In the genomic region with DNA sequence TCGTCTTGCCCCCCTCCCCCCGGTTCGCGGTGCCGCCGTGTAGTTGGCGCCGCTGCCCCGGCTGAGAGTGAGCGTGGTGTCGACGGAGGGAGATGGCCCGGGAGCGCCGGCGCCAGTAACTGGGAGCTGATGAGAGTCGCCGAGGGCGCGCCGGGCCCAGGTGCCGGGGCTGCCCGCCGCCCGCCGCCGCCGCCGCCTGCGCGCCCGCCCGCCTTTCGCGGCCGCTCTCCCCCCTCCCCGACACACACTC, we compare ENCODE assay signal across 8 cellular contexts. TPM values are rescaled to one million over a fixed set of nuclear protein-coding genes. Genes with fewer than 3 reads are reported as not detected.
DNase-seq lines count a peak whose midpoint lies in the region; ATAC-seq and TF ChIP-seq lines count a peak whose summit lies in the region.

No MANE protein-coding gene starts in this region.

- H3K4me3 ChIP-seq in left lung (peak overlapping the region; percentile 93 to 98), upper lobe of left lung (peak overlapping the region; percentile 85 to 92 (median 90))

- intact Hi-C loops in left lung (cut with DNase I) = no loop called here

- H3K27me3 ChIP-seq in left lung = no peaks in the 10 kb centered on the region
- no peaks in the 10 kb centered on the region for H3K27me3 ChIP-seq in upper lobe of left lung

- DNase-seq in left lung (no peak), upper lobe of left lung (no peak), DMS53 (lab: John Stamatoyannopoulos, UW) (no peak), H4 (ENCODE audit: low spot score) (no peak), G401 (ENCODE audit: low spot score) (no peak)

- peak overlapping the region; percentile 100 for H3K27ac Mint-ChIP-seq in activated naive CD8-positive, alpha-beta T cell

- H3K36me3 ChIP-seq in left lung (peaks cover 0 to 30% of the 10 kb centered on the region in 2 donors), upper lobe of left lung (peaks cover 13 to 29% (median 21%) of the 10 kb centered on the region in 4 donors)

- H3K4me1 Mint-ChIP-seq in activated naive CD8-positive, alpha-beta T cell (ENCODE audit: low read depth) = peaks cover 66% of the 10 kb centered on the region

- TF ChIP-seq POLR2A in upper lobe of left lung (IDR thresholded peaks at IDR 0.05) = no peak

- TF ChIP-seq EP300 in upper lobe of left lung (IDR thresholded peaks at IDR 0.05) = no peak

- H3K4me3 Mint-ChIP-seq in activated naive CD8-positive, alpha-beta T cell = peak overlapping the region; percentile 98

- in situ Hi-C loops in G401 (cut with HindIII; ENCODE audit: low sequenced_read_pairs) = no loop called here

- H3K9me3 ChIP-seq in left lung (no peaks in the 10 kb centered on the region), upper lobe of left lung (no peaks in the 10 kb centered on the region)

- H3K36me3 Mint-ChIP-seq in activated naive CD8-positive, alpha-beta T cell = peaks cover 22% of the 10 kb centered on the region

- no peaks in the 10 kb centered on the region for H3K9me3 Mint-ChIP-seq in activated naive CD8-positive, alpha-beta T cell (ENCODE audit: low read depth)

- peak overlapping the region; percentile 99 to 100 for H3K27ac ChIP-seq in left lung
- peak overlapping the region; percentile 93 to 100 (median 98) for H3K27ac ChIP-seq in upper lobe of left lung

- ATAC-seq in GM19351 (IDR thresholded peaks at IDR 0.05; ENCODE audit: unreplicated experiment) = peak; percentile 2
- ATAC-seq in HG03060 (IDR thresholded peaks at IDR 0.05; ENCODE audit: low read depth, unreplicated experiment) = peak; percentile 4
- ATAC-seq in left lung = peak; percentile 4
- no peak for ATAC-seq in upper lobe of left lung (ENCODE audit: low FRiP score in 2 of 2)

- WGBS in upper lobe of left lung, 2 donors = 0% methylated on average over 10 of the region's 37 CpGs; no CpG with 5 or more reads in 1 of the 2 donors

- H3K27me3 Mint-ChIP-seq in activated naive CD8-positive, alpha-beta T cell = no peaks in the 10 kb centered on the region

- H3K4me1 ChIP-seq in left lung (peaks cover 13 to 58% of the 10 kb centered on the region in 2 donors), upper lobe of left lung (peaks cover 15 to 43% (median 33%) of the 10 kb centered on the region in 4 donors)

- TF ChIP-seq CTCF in left lung (IDR thresholded peaks at IDR 0.05) = no peak
- no peak for TF ChIP-seq CTCF in upper lobe of left lung (IDR thresholded peaks at IDR 0.05)

RNA-seq across cellular contexts. Expression of a gene that starts 0.3 kb away (rescaled TPM):
- total RNA-seq in left lung (100 to 1,000 TPM in 1 of 2 donors, 10 to 100 TPM in 1; 90.7 to 106 TPM), upper lobe of left lung (100 to 1,000 TPM in 3 of 6 donors, 10 to 100 TPM in 3; 74.6 to 159 (median 101) TPM)
- 39.5 and 47.1 TPM in 2 replicates for total RNA-seq in H4 (2014; rRNA removed; shearing (Covaris generic))
- 33.5 and 56.5 TPM in 2 replicates for total RNA-seq in G401 (2014; rRNA removed; shearing (Covaris generic))

Comparison
In these comparisons a context has a peak if more than half of its experiments do, and no peak if none do; other contexts are left out.
1. ATAC-seq: peak in GM19351 (single experiment), HG03060 (single experiment) and left lung (single experiment); none in upper lobe of left lung (0 of 2).